ENCODE assay signal across 21 cellular contexts in the genomic region with DNA sequence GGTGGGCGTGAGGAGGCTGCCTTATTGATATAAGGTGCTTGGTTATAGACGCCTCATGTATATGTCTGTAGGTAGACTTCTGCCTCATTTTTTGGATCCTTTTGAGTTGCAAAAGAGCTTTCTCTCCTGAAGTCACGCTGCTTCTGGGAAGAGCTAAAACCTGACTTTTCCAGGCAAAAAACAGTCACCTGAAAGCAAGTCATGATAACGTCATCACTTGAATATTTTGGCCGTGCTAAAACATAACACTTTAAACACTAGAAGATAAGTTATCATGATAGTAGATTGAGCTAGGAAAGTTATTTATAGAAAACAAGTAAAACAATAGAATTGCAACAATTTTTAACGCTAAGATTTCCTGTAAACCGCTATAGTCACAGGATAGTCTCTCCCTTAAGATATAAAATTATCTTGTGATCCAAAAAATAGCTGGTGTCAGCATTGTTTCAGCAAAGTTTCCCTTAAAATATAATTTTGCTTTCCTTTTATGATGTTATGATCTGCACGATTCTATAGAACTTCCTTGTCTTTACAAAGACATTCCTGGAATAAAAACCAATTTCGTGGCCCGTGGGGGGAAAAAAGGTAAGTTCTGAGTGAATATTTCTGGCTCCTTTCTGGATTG.
DNase-seq lines count a peak whose midpoint lies in the region; ATAC-seq, FAIRE-seq and TF ChIP-seq lines count a peak whose summit lies in the region.
"Had no signal": no experiment of that assay in that cellular context is flagged by ENCODE, and none has a peak within 500 bp of the region (broad histone marks: within the 10 kb centered on the region; RNA-seq: fewer than 3 reads in every experiment).

No MANE protein-coding gene starts in this region.

- no peak for TF ChIP-seq POLR2A in A549 (IDR thresholded peaks at IDR 0.05; ENCODE audit: low read length)
- TF ChIP-seq POLR2A in K562 (conservative IDR thresholded peaks at IDR 0.05) = no peak

- H2BK120ac ChIP-seq in trophoblast cell (ENCODE audit: insufficient read depth, low read length, poor library complexity) = no peak overlapping the region

- H3K79me2 ChIP-seq in GM23338 (replicated peaks; ENCODE audit: insufficient read depth) (no peaks in the 10 kb centered on the region), K562 (ENCODE audit: control insufficient read depth, insufficient read depth, low read length) (no peaks in the 10 kb centered on the region), trophoblast cell (ENCODE audit: control insufficient read depth, insufficient read depth, low read length, poor library complexity) (no peaks in the 10 kb centered on the region), PC-3 (ENCODE audit: low read length) (no peaks in the 10 kb centered on the region)

- H4K91ac ChIP-seq in trophoblast cell (ENCODE audit: low read depth, low read length) = no peak overlapping the region

- WGBS in A549 (ENCODE audit: missing lambda C conversion rate) = 86% methylated on average over 10 of the region's 10 CpGs
- 2% methylated on average over 10 of the region's 10 CpGs for WGBS in K562 (ENCODE audit: insufficient coverage, low coverage, missing lambda C conversion rate)
- no CpG with 5 or more reads among the region's 10 CpGs for WGBS in trophoblast cell (ENCODE audit: extremely low coverage, insufficient coverage, insufficient read length)

- TF ChIP-seq CTCF in A549 (IDR thresholded peaks at IDR 0.05) = no peak
- no peak for TF ChIP-seq CTCF in GM23338 (conservative IDR thresholded peaks at IDR 0.05; ENCODE audit: low read depth in 2 of 2)
- no peak for TF ChIP-seq CTCF in K562 (IDR thresholded peaks at IDR 0.05 in 2 of 3, conservative IDR thresholded peaks at IDR 0.05 in 1 of 3; ENCODE audit: insufficient read depth in 2 of 3, low read depth in 1 of 3, low read length in 3 of 3)
- no peak for TF ChIP-seq CTCF in PC-3 (conservative IDR thresholded peaks at IDR 0.05; ENCODE audit: low read depth, low read length)

- no peak overlapping the region for H4K12ac ChIP-seq in trophoblast cell (ENCODE audit: low read depth, low read length)

- no peaks in the 10 kb centered on the region for H3K79me1 ChIP-seq in trophoblast cell (ENCODE audit: low read length)

- H3K4me2 ChIP-seq in A549 = no peak overlapping the region
- H3K4me2 ChIP-seq in GM23338 = no peak overlapping the region
- no peak overlapping the region for H3K4me2 ChIP-seq in K562 (ENCODE audit: insufficient read depth, low read length)
- no peak overlapping the region for H3K4me2 ChIP-seq in trophoblast cell (ENCODE audit: low read length)
- H3K4me2 ChIP-seq in PC-3 (ENCODE audit: low read length) = no peak overlapping the region

- H3F3A ChIP-seq in GM23338 (replicated peaks; ENCODE audit: low read depth) (no peaks in the 10 kb centered on the region), PC-3 (ENCODE audit: low read length, unreplicated experiment) (no peaks in the 10 kb centered on the region)

- no peaks in the 10 kb centered on the region for H3K9me3 Mint-ChIP-seq in GM23338

- no peak for TF ChIP-seq EP300 in A549 (IDR thresholded peaks at IDR 0.05)
- TF ChIP-seq EP300 in K562 (IDR thresholded peaks at IDR 0.05; ENCODE audit: low read length) = no peak

- ATAC-seq in A549 (no peak), GM23338 (no peak), K562 (no peak), HG02981 (IDR thresholded peaks at IDR 0.05; ENCODE audit: unreplicated experiment) (no peak), PC-3 (no peak)

- H3K4me3 ChIP-seq in A549 (no peak overlapping the region), GM23338 (no peak overlapping the region), K562 (no peak overlapping the region), trophoblast cell (ENCODE audit: low read depth, low read length) (no peak overlapping the region), PC-3 (ENCODE audit: low read length) (no peak overlapping the region)
- H3K4me3 ChIP-seq: GM23248 had no signal

- H3K27me3 ChIP-seq in GM23338 (ENCODE audit: insufficient read depth) (no peaks in the 10 kb centered on the region), K562 (ENCODE audit: control insufficient read depth in 2 of 2, insufficient read depth in 2 of 2, low read length in 2 of 2) (peaks cover 28 to 38% of the 10 kb centered on the region in 2 experiments), trophoblast cell (ENCODE audit: insufficient read depth, low read length) (no peaks in the 10 kb centered on the region), PC-3 (ENCODE audit: low read length) (no peaks in the 10 kb centered on the region)
- H3K27me3 ChIP-seq: BE2C had no signal

- no peak overlapping the region for H3K4ac ChIP-seq in trophoblast cell (ENCODE audit: low read depth, low read length)

- no peak overlapping the region for H4K8ac ChIP-seq in trophoblast cell (ENCODE audit: low read depth, low read length)

- TF ChIP-seq RAD21 in A549 (conservative IDR thresholded peaks at IDR 0.05 in 1 of 2, IDR thresholded peaks at IDR 0.05 in 1 of 2) (no peak), K562 (CRISPR knock-in tag; conservative IDR thresholded peaks at IDR 0.05 in 1 of 2, IDR thresholded peaks at IDR 0.05 in 1 of 2) (no peak)

- in situ Hi-C loops in K562 (cut with MboI) = no loop called here

- H3K9me3 ChIP-seq in A549 = no peaks in the 10 kb centered on the region
- H3K9me3 ChIP-seq in K562 (replicated peaks; ENCODE audit: control insufficient read depth, insufficient read depth, low read depth, low read length) = no peaks in the 10 kb centered on the region
- no peaks in the 10 kb centered on the region for H3K9me3 ChIP-seq in trophoblast cell (ENCODE audit: insufficient read depth, low read depth, low read length)
- H3K9me3 ChIP-seq in PC-3 (ENCODE audit: low read length) = no peaks in the 10 kb centered on the region
- H3K9me3 ChIP-seq: BE2C had no signal

- peaks cover 9% of the 10 kb centered on the region for H3K4me1 Mint-ChIP-seq in GM23338
- H3K4me1 Mint-ChIP-seq: CD14-positive monocyte; CD4-positive, alpha-beta memory T cell had no signal

- H3K9me2 ChIP-seq in GM23338 (ENCODE audit: insufficient read depth) (0 out of 2 replicates have a peak, but pooled peaks cover 3% of the 10 kb centered on the region), PC-3 (replicated peaks; ENCODE audit: low read length) (no peaks in the 10 kb centered on the region)

- H4K20me1 ChIP-seq in GM23338 (replicated peaks; ENCODE audit: insufficient read depth) (no peaks in the 10 kb centered on the region), K562 (replicated peaks; ENCODE audit: control insufficient read depth, insufficient read depth, low read length) (no peaks in the 10 kb centered on the region), PC-3 (ENCODE audit: low read length) (no peaks in the 10 kb centered on the region)

- intact Hi-C loops in K562 (cut with micrococcal nuclease) = no loop called here
- intact Hi-C loops in PC-3 (cut with micrococcal nuclease) = no loop called here

- H2AFZ ChIP-seq in GM23338 = peak overlapping the region; percentile 59; the same call in 1 of the 2 replicates
- no peak overlapping the region for H2AFZ ChIP-seq in K562 (ENCODE audit: low read depth, low read length)
- no peak overlapping the region for H2AFZ ChIP-seq in trophoblast cell (ENCODE audit: insufficient read depth, low read length, poor library complexity)
- H2AFZ ChIP-seq in PC-3 (ENCODE audit: low read length) = no peak overlapping the region
- H2AFZ ChIP-seq: GM23248 had no signal

- no peak overlapping the region for H3K27ac Mint-ChIP-seq in GM23338
- H3K27ac Mint-ChIP-seq: CD14-positive monocyte; CD4-positive, alpha-beta memory T cell; IgD-negative memory B cell had no signal

- FAIRE-seq in A549 (lab: Jason Lieb, UNC) (no peak), K562 (lab: Jason Lieb, UNC) (peak; percentile 29)
- FAIRE-seq: GM12892, GM18507, H54 had no signal

- H3K4me1 ChIP-seq in A549 (no peaks in the 10 kb centered on the region), GM23338 (ENCODE audit: insufficient read depth) (no peaks in the 10 kb centered on the region; the same call in 1 of the 2 replicates), K562 (replicated peaks in 1 of 2; ENCODE audit: control insufficient read depth in 2 of 2, insufficient read depth in 2 of 2, low read length in 2 of 2) (no peaks in the 10 kb centered on the region), trophoblast cell (ENCODE audit: control insufficient read depth in 1 of 2, insufficient read depth in 2 of 2, low read length in 2 of 2) (no peaks in the 10 kb centered on the region), PC-3 (ENCODE audit: insufficient read depth, low read length) (no peaks in the 10 kb centered on the region)
- H3K4me1 ChIP-seq: BE2C had no signal

- no TSS peak for BruUV-seq in K562 (replicated peaks; lab: Mats Ljungman, UMichigan)
- no TSS peak for BruUV-seq in PC-3 (replicated peaks; lab: Mats Ljungman, UMichigan)

- no peak overlapping the region for H3K27ac ChIP-seq in A549
- H3K27ac ChIP-seq in GM23338 (ENCODE audit: low read depth) = no peak overlapping the region
- H3K27ac ChIP-seq in K562 (ENCODE audit: extremely low read depth, low read depth, low read length) = no peak overlapping the region
- no peak overlapping the region for H3K27ac ChIP-seq in trophoblast cell (ENCODE audit: low read depth, low read length)
- no peak overlapping the region for H3K27ac ChIP-seq in PC-3 (ENCODE audit: low read length)
- H3K27ac ChIP-seq: GM23248, HL-60 had no signal

- no peak overlapping the region for H2AK5ac ChIP-seq in trophoblast cell (ENCODE audit: low read length)

- no peak overlapping the region for H3K18ac ChIP-seq in trophoblast cell (ENCODE audit: low read length)

- CTCF ChIA-PET in A549 (lab: Yijun Ruan, JAX) = no interaction called here
- CTCF ChIA-PET in K562 (lab: Yijun Ruan, JAX; ENCODE audit: low intra/inter-chr PET ratio) = no interaction called here
- CTCF ChIA-PET in PC-3 (lab: Charles Lee) = no interaction called here

- H2BK12ac ChIP-seq in trophoblast cell (ENCODE audit: low read length) = no peak overlapping the region

- DNase-seq in A549 (ENCODE audit: low read depth in 1 of 2, low spot score in 1 of 2) = no peak
- no peak for DNase-seq in GM23338 (ENCODE audit: low spot score)
- no peak for DNase-seq in K562 (ENCODE audit: extremely low read depth in 1 of 4, low spot score in 3 of 4)
- DNase-seq in trophoblast cell = peak; percentile 60 to 95
- DNase-seq in PC-3 = no peak
- no peak for DNase-seq in dermis blood vessel endothelial cell
- DNase-seq: 8988T; BE2C; CD4-positive, alpha-beta memory T cell; DMS153; DMS79; GDM1; GM23248; HCEC 1CT had no signal

- H3K23ac ChIP-seq in trophoblast cell (ENCODE audit: low read length) = no peak overlapping the region

- POLR2A ChIA-PET in A549 (lab: Yijun Ruan, JAX) = no interaction called here
- POLR2A ChIA-PET in K562 (lab: Yijun Ruan, JAX) = interaction anchor here (1.0 to 1.1 kb wide), 4 partner anchors 9 to 169 kb away, joined by 3 read pairs; no protein-coding TSS in a partner anchor
- POLR2A ChIA-PET in PC-3 (lab: Charles Lee; ENCODE audit: unreplicated experiment) = no interaction called here

- no peaks in the 10 kb centered on the region for H3K27me3 Mint-ChIP-seq in GM23338 (ENCODE audit: insufficient read depth, low read depth, poor library complexity)

- H3K4me3 Mint-ChIP-seq in GM23338 = no peak overlapping the region
- H3K4me3 Mint-ChIP-seq: CD14-positive monocyte; CD4-positive, alpha-beta memory T cell; IgD-negative memory B cell had no signal

- H3K9ac ChIP-seq in K562 (ENCODE audit: insufficient read depth in 1 of 2, low read depth in 2 of 2, low read length in 2 of 2) = no peak overlapping the region; a peak in 1 of 4 replicates
- no peak overlapping the region for H3K9ac ChIP-seq in trophoblast cell (ENCODE audit: low read length)
- no peak overlapping the region for H3K9ac ChIP-seq in PC-3 (ENCODE audit: low read length)
- H3K9ac ChIP-seq: GM23248 had no signal

- H3K36me3 ChIP-seq in GM23338 (ENCODE audit: insufficient read depth) (no peaks in the 10 kb centered on the region), K562 (ENCODE audit: control insufficient read depth, insufficient read depth, low read length) (no peaks in the 10 kb centered on the region), trophoblast cell (ENCODE audit: control insufficient read depth in 1 of 2, insufficient read depth in 2 of 2, low read length in 2 of 2) (no peaks in the 10 kb centered on the region), PC-3 (ENCODE audit: low read depth, low read length) (no peaks in the 10 kb centered on the region)
- H3K36me3 ChIP-seq: BE2C had no signal

- no peaks in the 10 kb centered on the region for H3K9me1 ChIP-seq in K562 (ENCODE audit: control insufficient read depth, insufficient read depth, low read length)

- H3K36me3 Mint-ChIP-seq in GM23338 (ENCODE audit: low read depth) = no peaks in the 10 kb centered on the region
- H3K36me3 Mint-ChIP-seq: CD14-positive monocyte; CD4-positive, alpha-beta memory T cell; IgD-negative memory B cell had no signal

- no peak overlapping the region for H2BK5ac ChIP-seq in trophoblast cell (ENCODE audit: low read depth, low read length, poor library complexity)

- H3K14ac ChIP-seq in trophoblast cell (ENCODE audit: low read length) = no peak overlapping the region

Comparison
In these comparisons a context has a peak if more than half of its experiments do, and no peak if none do; other contexts are left out.
1. DNase-seq: peak in trophoblast cell (2 of 2); none in A549 (0 of 2), GM23338 (single experiment), K562 (0 of 4), PC-3 (single experiment) and dermis blood vessel endothelial cell (single experiment).
2. Of the 35 proteins assayed by ChIP-seq in both K562 and A549: peak only in K562: none; only in A549: none; in both: MAFK; in neither: 34.